Comparison of ENCODE assay signal across 19 cellular contexts in the genomic region with DNA sequence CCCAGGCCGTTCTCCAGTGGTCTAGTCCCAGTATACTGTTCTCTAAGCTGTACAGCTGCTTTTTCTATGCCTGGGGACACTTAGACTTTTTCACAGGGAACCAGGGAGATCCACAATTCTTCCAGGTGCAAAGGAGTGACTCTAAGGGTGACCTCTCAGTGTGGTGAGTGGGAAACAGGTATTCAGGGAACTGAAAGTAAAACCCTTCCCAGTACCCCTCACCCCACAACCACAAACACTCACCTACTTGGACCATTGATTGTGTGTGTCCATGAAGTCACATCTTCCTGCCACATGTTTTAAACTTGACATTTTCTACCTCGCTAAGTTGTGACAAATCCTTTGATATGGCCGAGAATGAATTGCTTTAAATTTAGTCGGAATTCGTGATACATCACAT.
A peak's percentile ranks its signal among the peaks of the same experiment; 100 is the strongest.
DNase-seq lines count a peak whose midpoint lies in the region; ATAC-seq, FAIRE-seq and TF ChIP-seq lines count a peak whose summit lies in the region.
"Had no signal": no experiment of that assay in that cellular context is flagged by ENCODE, and none has a peak within 500 bp of the region (broad histone marks: within the 10 kb centered on the region; RNA-seq: fewer than 3 reads in every experiment).

No MANE protein-coding gene starts in this region.

- H3K36me3 Mint-ChIP-seq in activated CD8-positive, alpha-beta memory T cell treated with anti-CD3 and anti-CD28 coated beads, Interleukin-2, amount 10 ng/mL, durations not matched to agents 7 days and 5 days, result peaks cover 12% of the 10 kb centered on the region
- H3K36me3 Mint-ChIP-seq: CD8-positive, alpha-beta memory T cell had no signal

- no peaks in the 10 kb centered on the region for H3K9me3 Mint-ChIP-seq in activated CD8-positive, alpha-beta memory T cell treated with anti-CD3 and anti-CD28 coated beads, Interleukin-2, amount 10 ng/mL, durations not matched to agents 7 days and 5 days (ENCODE audit: low read depth)
- H3K9me3 Mint-ChIP-seq: CD8-positive, alpha-beta memory T cell had no signal

- no peaks in the 10 kb centered on the region for H3K27me3 Mint-ChIP-seq in activated CD8-positive, alpha-beta memory T cell treated with anti-CD3 and anti-CD28 coated beads, Interleukin-2, amount 10 ng/mL, durations not matched to agents 7 days and 5 days

- peak overlapping the region; percentile 59 for H3K4me3 Mint-ChIP-seq in activated CD8-positive, alpha-beta memory T cell treated with anti-CD3 and anti-CD28 coated beads, Interleukin-2, amount 10 ng/mL, durations not matched to agents 7 days and 5 days

- CTCF ChIA-PET in activated CD8-positive, alpha-beta memory T cell treated with anti-CD3 and anti-CD28 coated beads, Interleukin-2, amount 10 ng/mL, durations not matched to agents 7 days and 5 days (lab: Charles Lee), result interaction anchor here (1.0 to 1.9 kb wide), 3 partner anchors 30 to 117 kb away, joined by 3 to 7 read pairs (median 4); no protein-coding TSS in a partner anchor
- CTCF ChIA-PET in GM10248 (lab: Yijun Ruan, JAX), result interaction anchor here (0.9 to 2.9 kb wide), 5 partner anchors 10 to 98 kb away, joined by 3 to 11 read pairs (median 4); no protein-coding TSS in a partner anchor

- no peak for DNase-seq in activated CD8-positive, alpha-beta memory T cell treated with anti-CD3 and anti-CD28 coated beads, Interleukin-2, amount 10 ng/mL, durations not matched to agents 7 days and 5 days
- no peak for DNase-seq in activated CD8-positive, alpha-beta memory T cell treated with anti-CD3 and anti-CD28 coated beads for 24 hours
- DNase-seq in GM12891 (ENCODE audit: insufficient read length, low spot score), result no peak
- peak; percentile 34 for DNase-seq in RPMI7951 (ENCODE audit: low read depth)
- peak; percentile 29 for DNase-seq in kidney tubule cell (ENCODE audit: low spot score)
- no peak for DNase-seq in GM19240 (ENCODE audit: insufficient read length, low spot score)
- DNase-seq in GM10248 (ENCODE audit: extremely low spot score), result no peak
- no peak for DNase-seq in stimulated activated CD4-positive, alpha-beta T cell treated with anti-CD3 and anti-CD28 coated beads, Interleukin-2, amount 100 ng/mL, for 24 hours
- DNase-seq: ACHN; CD8-positive, alpha-beta memory T cell; DND-41; Karpas-422; MM.1S; NCI-H187 treated with DMSO at 0.1 percent for 48 hours; NCI-H446; PC-9; Right ventricle myocardium superior had no signal

- peaks cover 65% of the 10 kb centered on the region for H3K4me1 Mint-ChIP-seq in activated CD8-positive, alpha-beta memory T cell treated with anti-CD3 and anti-CD28 coated beads, Interleukin-2, amount 10 ng/mL, durations not matched to agents 7 days and 5 days

- TF ChIP-seq POLR2A in GM12891 (IDR thresholded peaks at IDR 0.05; ENCODE audit: low read depth, low read length), result no peak

- TF ChIP-seq CTCF in GM10248 (IDR thresholded peaks at IDR 0.05; ENCODE audit: control extremely low read depth, extremely low read depth, low read depth, missing control alignments), result no peak

- peak overlapping the region; percentile 82 for H3K27ac Mint-ChIP-seq in activated CD8-positive, alpha-beta memory T cell treated with anti-CD3 and anti-CD28 coated beads, Interleukin-2, amount 10 ng/mL, durations not matched to agents 7 days and 5 days
- H3K27ac Mint-ChIP-seq: CD8-positive, alpha-beta memory T cell had no signal

- ATAC-seq in activated CD8-positive, alpha-beta memory T cell treated with anti-CD3 and anti-CD28 coated beads, Interleukin-2, amount 10 ng/mL, durations not matched to agents 7 days and 5 days, result no peak
- ATAC-seq: HepG2 had no signal

- POLR2A ChIA-PET in GM10248 (lab: Yijun Ruan, JAX), result no interaction called here

- FAIRE-seq in GM12891 (lab: Jason Lieb, UNC), result no peak
- FAIRE-seq: H54, HepG2 had no signal

TF ChIP-seq in GM12891, 5 proteins besides CTCF, POLR2A, EP300 and RAD21:
- TF ChIP-seq POU2F2 (IDR thresholded peaks at IDR 0.05; ENCODE audit: low read depth, low read length), result no peak
- peak; percentile 47 for TF ChIP-seq SPI1 (IDR thresholded peaks at IDR 0.05; ENCODE audit: low read depth, low read length)
- TF ChIP-seq PAX5 (IDR thresholded peaks at IDR 0.05; ENCODE audit: insufficient read depth, low read length, severe bottlenecking), result no peak
- no peak for TF ChIP-seq POLR2AphosphoS5 (IDR thresholded peaks at IDR 0.05; ENCODE audit: low read depth, low read length)
- no peak for TF ChIP-seq TAF1 (IDR thresholded peaks at IDR 0.05; ENCODE audit: low read depth, low read length)

Comparison
In these comparisons a context has a peak if more than half of its experiments do, and no peak if none do; other contexts are left out.
1. DNase-seq: peak in RPMI7951 (single experiment) and kidney tubule cell (single experiment); none in activated CD8-positive, alpha-beta memory T cell treated with anti-CD3 and anti-CD28 coated beads, Interleukin-2, amount 10 ng/mL, durations not matched to agents 7 days and 5 days (single experiment), activated CD8-positive, alpha-beta memory T cell treated with anti-CD3 and anti-CD28 coated beads for 24 hours (single experiment), GM12891 (single experiment), GM19240 (single experiment), GM10248 (single experiment) and stimulated activated CD4-positive, alpha-beta T cell treated with anti-CD3 and anti-CD28 coated beads, Interleukin-2, amount 100 ng/mL, for 24 hours (0 of 2).